Comparison of ENCODE assay signal across 7 cellular contexts in the genomic region with DNA sequence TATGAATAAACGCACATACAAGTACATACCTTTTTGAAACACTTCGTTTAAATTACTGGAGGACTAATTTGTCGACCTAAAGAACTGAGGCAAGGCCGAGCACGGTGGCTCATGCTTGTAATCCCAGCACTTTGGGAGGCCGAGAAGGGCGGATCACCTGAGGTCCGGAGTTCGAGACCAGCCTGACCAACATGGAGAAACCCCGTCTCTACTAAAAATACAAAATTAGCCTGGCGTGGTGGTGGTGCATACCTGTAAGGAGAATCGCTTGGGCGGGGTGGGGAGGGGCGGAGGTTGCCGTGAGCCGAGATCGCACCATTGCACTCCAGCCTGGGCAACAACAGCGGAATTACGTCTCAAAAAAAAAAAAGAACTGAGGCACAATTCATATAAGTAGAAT. TPM values are rescaled to one million over a fixed set of nuclear protein-coding genes. Genes with fewer than 3 reads are reported as not detected.
DNase-seq lines count a peak whose midpoint lies in the region; ATAC-seq and TF ChIP-seq lines count a peak whose summit lies in the region.
"Not testable (repeated sequence)": the region's sequence is repeated elsewhere in the genome, so short reads cannot be mapped to it uniquely, and the experiment has no call there.

No MANE protein-coding gene starts in this region.

- H3K4me1 ChIP-seq in OCI-LY1 (ENCODE audit: insufficient read depth, low read length, severe bottlenecking) (peaks cover 45% of the 10 kb centered on the region), cardiac muscle cell (ENCODE audit: low read depth) (peaks cover 19% of the 10 kb centered on the region), mucosa of descending colon (ENCODE audit: low read depth) (peaks cover 37% of the 10 kb centered on the region), gastrocnemius medialis (peaks cover 20 to 34% of the 10 kb centered on the region in 2 donors)

- in situ Hi-C loops in gastrocnemius medialis (cut with MboI; ENCODE audit: low sequenced_read_pairs in 4 of 4): not testable (repeated sequence)

- DNase-seq in GM12865 (ENCODE audit: low read depth); activated T-cell treated with anti-CD3 and anti-CD28 coated beads, Interleukin-2, amount 50 U/mL, for 24 hours; chondrocyte (ENCODE audit: low spot score); cardiac muscle cell (ENCODE audit: low read depth in 1 of 2, low spot score in 1 of 2); gastrocnemius medialis: not testable (repeated sequence)
- DNase-seq in mucosa of descending colon: peak in 2 of 3 donors; percentile 24 to 54

- H3K4me1 Mint-ChIP-seq in activated T-cell treated with anti-CD3 and anti-CD28 coated beads, Interleukin-2, amount 50 U/mL, for 24 hours (ENCODE audit: low read depth): peaks cover 59% of the 10 kb centered on the region
- peaks cover 53% of the 10 kb centered on the region for H3K4me1 Mint-ChIP-seq in chondrocyte (ENCODE audit: low read depth)

- H3K79me2 ChIP-seq in OCI-LY1 (ENCODE audit: insufficient read depth, low read length): peaks cover 50% of the 10 kb centered on the region

- peaks cover 94% of the 10 kb centered on the region for H3K36me3 Mint-ChIP-seq in activated T-cell treated with anti-CD3 and anti-CD28 coated beads, Interleukin-2, amount 50 U/mL, for 24 hours (ENCODE audit: low read depth)
- H3K36me3 Mint-ChIP-seq in chondrocyte (ENCODE audit: low read depth): peaks cover 14% of the 10 kb centered on the region

- H3K27me3 ChIP-seq in OCI-LY1 (ENCODE audit: insufficient read depth, low read length); cardiac muscle cell; gastrocnemius medialis: not testable (repeated sequence)

- not testable (repeated sequence) for H3F3A ChIP-seq in OCI-LY1 (ENCODE audit: insufficient read depth, low read length)

- not testable (repeated sequence) for H3K9me3 ChIP-seq in OCI-LY1 (ENCODE audit: low read length); cardiac muscle cell (ENCODE audit: low read depth); mucosa of descending colon; gastrocnemius medialis

- not testable (repeated sequence) for H2AFZ ChIP-seq in OCI-LY1 (ENCODE audit: low read length)

- H3K4me3 Mint-ChIP-seq in activated T-cell treated with anti-CD3 and anti-CD28 coated beads, Interleukin-2, amount 50 U/mL, for 24 hours: peak overlapping the region; percentile 99
- H3K4me3 Mint-ChIP-seq in chondrocyte (ENCODE audit: unreplicated experiment): peak overlapping the region; percentile 97

- H3K4me2 ChIP-seq in OCI-LY1 (ENCODE audit: low read length): peak overlapping the region; percentile 71

- H3K27ac ChIP-seq in OCI-LY1 (ENCODE audit: low read depth, low read length, poor library complexity, severe bottlenecking) (peak overlapping the region; percentile 85), cardiac muscle cell (peak overlapping the region; percentile 96), gastrocnemius medialis (peak overlapping the region; percentile 94 to 99 (median 96))

- H3K9ac ChIP-seq in OCI-LY1 (ENCODE audit: low read length): peak overlapping the region; percentile 91

- H4K20me1 ChIP-seq in OCI-LY1 (ENCODE audit: insufficient read depth, low read length): not testable (repeated sequence)

- not testable (repeated sequence) for H3K27me3 Mint-ChIP-seq in activated T-cell treated with anti-CD3 and anti-CD28 coated beads, Interleukin-2, amount 50 U/mL, for 24 hours; chondrocyte (ENCODE audit: low read depth)

- peaks cover 65% of the 10 kb centered on the region for H3K36me3 ChIP-seq in OCI-LY1 (ENCODE audit: insufficient read depth, low read length)
- not testable (repeated sequence) for H3K36me3 ChIP-seq in cardiac muscle cell; mucosa of descending colon (ENCODE audit: low read depth)
- H3K36me3 ChIP-seq in gastrocnemius medialis: peaks cover 0 to 16% of the 10 kb centered on the region in 2 donors

- H3K4me3 ChIP-seq in GM12865 (ENCODE audit: low read depth, low read length) (peak overlapping the region; percentile 98), OCI-LY1 (ENCODE audit: low read depth, low read length, poor library complexity, severe bottlenecking) (peak overlapping the region; percentile 85), cardiac muscle cell (peak overlapping the region; percentile 83), mucosa of descending colon (peak overlapping the region; percentile 85), gastrocnemius medialis (peak overlapping the region; percentile 78 to 98 (median 93))

- H3K9me3 Mint-ChIP-seq in activated T-cell treated with anti-CD3 and anti-CD28 coated beads, Interleukin-2, amount 50 U/mL, for 24 hours; chondrocyte (ENCODE audit: low read depth): not testable (repeated sequence)

- H3K27ac Mint-ChIP-seq in activated T-cell treated with anti-CD3 and anti-CD28 coated beads, Interleukin-2, amount 50 U/mL, for 24 hours: peak overlapping the region; percentile 99
- peak overlapping the region; percentile 95 for H3K27ac Mint-ChIP-seq in chondrocyte (ENCODE audit: unreplicated experiment)

- not testable (repeated sequence) for TF ChIP-seq CTCF in GM12865 (IDR thresholded peaks at IDR 0.05; ENCODE audit: insufficient read depth, low read depth, low read length, missing control alignments); OCI-LY1 (IDR thresholded peaks at IDR 0.05; ENCODE audit: low read length); chondrocyte (IDR thresholded peaks at IDR 0.05); cardiac muscle cell (IDR thresholded peaks at IDR 0.05; ENCODE audit: low read depth, low read length); mucosa of descending colon (IDR thresholded peaks at IDR 0.05); gastrocnemius medialis (IDR thresholded peaks at IDR 0.05 in 4 of 5, conservative IDR thresholded peaks at IDR 0.05 in 1 of 5)

- intact Hi-C loops in mucosa of descending colon (cut with DNase I, micrococcal nuclease): not testable (repeated sequence)
- intact Hi-C loops in gastrocnemius medialis (cut with DNase I; ENCODE audit: low total_unique reads): loop anchor here (10.0 kb wide), 1 partner anchor 1626 kb away; a partner anchor contains a TSS

- not testable (repeated sequence) for H3K9me2 ChIP-seq in OCI-LY1 (ENCODE audit: low read depth, low read length)

- TF ChIP-seq POLR2A in gastrocnemius medialis (IDR thresholded peaks at IDR 0.05): not testable (repeated sequence)

- not testable (repeated sequence) for ATAC-seq in mucosa of descending colon, gastrocnemius medialis

RNA-seq across cellular contexts. Expression of a gene that starts 1.2 kb away (rescaled TPM):
- 132 to 146 TPM (median 144 TPM) in 3 replicates for total RNA-seq in chondrocyte
- 165 and 197 TPM in 2 replicates for total RNA-seq in cardiac muscle cell
- polyA plus RNA-seq in cardiac muscle cell: 185 and 208 TPM in 2 replicates
- total RNA-seq in mucosa of descending colon: 100 to 1,000 TPM; 146 to 197 (median 178) TPM
- 100 to 1,000 TPM; 156 to 226 (median 203) TPM for total RNA-seq in gastrocnemius medialis

RNA-seq across cellular contexts. Expression of a gene that starts 1.3 kb away (rescaled TPM):
- total RNA-seq in chondrocyte (51.2 to 58.2 TPM (median 53.5 TPM) in 3 replicates), cardiac muscle cell (45.3 and 48.5 TPM in 2 replicates), mucosa of descending colon (10 to 100 TPM; 28.7 to 64.5 (median 34.6) TPM), gastrocnemius medialis (10 to 100 TPM in 2 of 4 donors, 1 to 10 TPM in 2; 7.2 to 11.5 (median 9.6) TPM)
- 35.2 and 35.9 TPM in 2 replicates for polyA plus RNA-seq in cardiac muscle cell

RNA-seq across cellular contexts. Expression of a gene that starts 15.8 kb away (rescaled TPM):
- total RNA-seq in chondrocyte: 5.2 to 5.6 TPM (median 5.5 TPM) in 3 replicates
- total RNA-seq in cardiac muscle cell: 28.0 and 28.9 TPM in 2 replicates
- 26.0 and 34.9 TPM in 2 replicates for polyA plus RNA-seq in cardiac muscle cell
- total RNA-seq in mucosa of descending colon: 1 to 10 TPM; 6.6 to 8.8 (median 6.8) TPM
- 1 to 10 TPM; 5.6 to 8.4 (median 6.9) TPM for total RNA-seq in gastrocnemius medialis

RNA-seq across cellular contexts. Expression of a gene that starts 20.5 kb away (rescaled TPM):
- total RNA-seq in chondrocyte (8.5 to 13.9 TPM (median 11.6 TPM) in 3 replicates), cardiac muscle cell (10.0 and 11.2 TPM in 2 replicates), mucosa of descending colon (10 to 100 TPM; 15.3 to 19.7 (median 17.5) TPM), gastrocnemius medialis (1 to 10 TPM; 1.3 to 5.8 (median 3.7) TPM)
- 22.8 and 29.5 TPM in 2 replicates for polyA plus RNA-seq in cardiac muscle cell

RNA-seq across cellular contexts. Expression of a gene that starts 33.1 kb away (rescaled TPM):
- total RNA-seq in chondrocyte (697 to 843 TPM (median 729 TPM) in 3 replicates), cardiac muscle cell (498 and 2,037 TPM in 2 replicates), mucosa of descending colon (1,000 to 10,000 TPM; 1,102 to 1,301 (median 1,154) TPM), gastrocnemius medialis (over 10,000 TPM in 1 of 4 donors, 1,000 to 10,000 TPM in 3; 6,799 to 10,395 (median 8,793) TPM)
- 1,089 and 1,188 TPM in 2 replicates for polyA plus RNA-seq in cardiac muscle cell
